In the genomic region with DNA sequence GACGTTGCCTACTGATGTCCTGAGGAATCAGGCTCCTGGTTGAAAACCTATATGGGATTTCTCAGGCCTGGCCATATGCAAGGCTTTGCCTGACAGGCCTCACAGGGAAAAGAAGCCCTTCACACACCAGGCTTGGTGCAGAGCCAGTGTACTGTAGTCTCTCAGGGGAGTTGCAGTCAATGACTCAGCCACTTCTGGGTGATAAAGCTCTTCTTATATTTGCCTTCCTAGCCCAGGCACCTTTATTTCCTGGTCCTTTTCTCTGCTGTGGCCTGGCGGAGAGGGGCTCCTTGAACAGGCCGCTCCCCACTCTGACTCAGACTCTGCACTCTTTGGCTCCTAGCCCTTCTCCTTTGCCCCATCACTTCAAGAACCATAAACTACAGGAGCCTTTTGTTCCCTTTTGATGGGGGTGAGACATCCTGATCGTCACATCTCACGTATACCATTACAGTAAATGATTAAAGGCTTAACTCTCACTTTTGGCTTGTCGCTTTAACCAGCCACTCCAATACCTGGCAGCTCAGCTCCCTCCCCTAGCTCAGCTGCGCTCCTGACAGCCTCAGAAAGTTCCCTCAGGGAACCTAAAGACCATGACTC, we compare ENCODE assay signal across 8 cellular contexts. TPM values are rescaled to one million over a fixed set of nuclear protein-coding genes. Genes with fewer than 3 reads are reported as not detected.
A peak's percentile ranks its signal among the peaks of the same experiment; 100 is the strongest.
DNase-seq lines count a peak whose midpoint lies in the region; ATAC-seq, FAIRE-seq and TF ChIP-seq lines count a peak whose summit lies in the region.

No MANE protein-coding gene starts in this region.

- peak overlapping the region; percentile 6 to 48 for H3K9ac ChIP-seq in mucosa of rectum (ENCODE audit: low read depth in 1 of 2, low read length in 2 of 2)

- WGBS in A549 (ENCODE audit: missing lambda C conversion rate): 0% methylated on average over 7 of the region's 7 CpGs

- no peak overlapping the region for H3K27ac Mint-ChIP-seq in activated CD4-positive, alpha-beta T cell treated with anti-CD3 and anti-CD28 coated beads for 36 hours

- peaks cover 7% of the 10 kb centered on the region for H3K36me3 Mint-ChIP-seq in activated CD4-positive, alpha-beta T cell treated with anti-CD3 and anti-CD28 coated beads for 36 hours (ENCODE audit: low read depth)

- intact Hi-C loops in activated CD4-positive, alpha-beta T cell treated with anti-CD3 and anti-CD28 coated beads for 36 hours (cut with DNase I, micrococcal nuclease): no loop called here

- H3K9me3 Mint-ChIP-seq in activated CD4-positive, alpha-beta T cell treated with anti-CD3 and anti-CD28 coated beads for 36 hours (ENCODE audit: low read depth): peaks cover 3% of the 10 kb centered on the region

- no peak for TF ChIP-seq POLR2A in A549 (IDR thresholded peaks at IDR 0.05; ENCODE audit: low read length)

- FAIRE-seq in A549 (lab: Jason Lieb, UNC): no peak

- peak; percentile 70 to 89; a peak in 3 of 5 replicates for TF ChIP-seq EP300 in A549 (IDR thresholded peaks at IDR 0.05)

- no peaks in the 10 kb centered on the region for H3K36me3 ChIP-seq in mucosa of rectum (ENCODE audit: control insufficient read depth in 2 of 2, insufficient read depth in 2 of 2, low read length in 2 of 2)

- no peaks in the 10 kb centered on the region for H3K4me1 Mint-ChIP-seq in activated CD4-positive, alpha-beta T cell treated with anti-CD3 and anti-CD28 coated beads for 36 hours

- CTCF ChIA-PET in A549 (lab: Yijun Ruan, JAX): no interaction called here
- CTCF ChIA-PET in activated CD4-positive, alpha-beta T cell treated with anti-CD3 and anti-CD28 coated beads for 36 hours (lab: Charles Lee): no interaction called here

- H3K27me3 Mint-ChIP-seq in activated CD4-positive, alpha-beta T cell treated with anti-CD3 and anti-CD28 coated beads for 36 hours: no peaks in the 10 kb centered on the region

- peak overlapping the region; percentile 83 for H3K4me2 ChIP-seq in A549

- H3K4me3 ChIP-seq in A549 (no peak overlapping the region), mucosa of rectum (ENCODE audit: low read length in 2 of 2) (no peak overlapping the region)

- H3K27me3 ChIP-seq in mucosa of rectum (ENCODE audit: control insufficient read depth in 2 of 2, insufficient read depth in 2 of 2, low read length in 2 of 2): no peaks in the 10 kb centered on the region

- peaks cover 4% of the 10 kb centered on the region for H3K9me3 ChIP-seq in A549
- no peaks in the 10 kb centered on the region for H3K9me3 ChIP-seq in mucosa of rectum (ENCODE audit: control insufficient read depth in 2 of 2, low read length in 2 of 2)

- peak; percentile 15 to 19; a peak in 3 of 5 replicates for TF ChIP-seq RAD21 in A549 (conservative IDR thresholded peaks at IDR 0.05 in 1 of 2, IDR thresholded peaks at IDR 0.05 in 1 of 2)

- DNase-seq in A549 (ENCODE audit: low read depth in 1 of 2, low spot score in 1 of 2): peak; percentile 83 to 99
- peak; percentile 87 for DNase-seq in NCI-H2196 (lab: John Stamatoyannopoulos, UW; ENCODE audit: unreplicated experiment)
- DNase-seq in activated CD4-positive, alpha-beta T cell treated with anti-CD3 and anti-CD28 coated beads for 36 hours: no peak
- DNase-seq in activated T-cell treated with anti-CD3 and anti-CD28 coated beads, Interleukin-2, amount 50 U/mL, for 1 hour: no peak

- POLR2A ChIA-PET in A549 (lab: Yijun Ruan, JAX): interaction anchor here (1.0 to 1.3 kb wide), 3 partner anchors 25 to 33 kb away, joined by 3 to 4 read pairs (median 3); no protein-coding TSS in a partner anchor
- POLR2A ChIA-PET in activated CD4-positive, alpha-beta T cell treated with anti-CD3 and anti-CD28 coated beads for 36 hours (lab: Charles Lee): no interaction called here

- H3K27ac ChIP-seq in A549 (peak overlapping the region; percentile 92 to 96), cingulate gyrus (ENCODE audit: low read depth, low read length) (peak overlapping the region; percentile 10), mucosa of rectum (ENCODE audit: low read depth in 2 of 2, low read length in 2 of 2) (peak overlapping the region; percentile 88 to 95)

- H3K4me1 ChIP-seq in A549: peaks cover 62% of the 10 kb centered on the region
- peaks cover 13 to 15% of the 10 kb centered on the region in 2 donors for H3K4me1 ChIP-seq in mucosa of rectum (ENCODE audit: control insufficient read depth in 2 of 2, insufficient read depth in 2 of 2, low read length in 2 of 2)

- H3K4me3 Mint-ChIP-seq in activated CD4-positive, alpha-beta T cell treated with anti-CD3 and anti-CD28 coated beads for 36 hours: no peak overlapping the region

- no peak for TF ChIP-seq CTCF in A549 (IDR thresholded peaks at IDR 0.05)

- ATAC-seq in A549 (peak; percentile 94 to 96), GM21423 (IDR thresholded peaks at IDR 0.05; ENCODE audit: unreplicated experiment) (peak; percentile 61), HG02610 (IDR thresholded peaks at IDR 0.05; ENCODE audit: unreplicated experiment) (no peak)
- ATAC-seq in activated CD4-positive, alpha-beta T cell treated with anti-CD3 and anti-CD28 coated beads for 36 hours: no peak

TF ChIP-seq in A549, 52 proteins besides CTCF, POLR2A, EP300 and RAD21 (continues in another document):
- TF ChIP-seq JUNB (IDR thresholded peaks at IDR 0.05) (peak; percentile 93), NFE2L2 (conservative IDR thresholded peaks at IDR 0.05; ENCODE audit: low read length) (peak; percentile 65; the same call in 1 of the 2 replicates), RARB (CRISPR knock-in tag; IDR thresholded peaks at IDR 0.05) (peak; percentile 51; the same call in 1 of the 2 replicates), CEBPB (IDR thresholded peaks at IDR 0.05) (0 out of 4 replicates have a peak, but pooled peaks of 1 of the 2 experiments have one; percentile 4), GATA3 (IDR thresholded peaks at IDR 0.05; ENCODE audit: borderline replicate concordance) (peak; percentile 88), NPAS2 (CRISPR knock-in tag; IDR thresholded peaks at IDR 0.05; ENCODE audit: borderline replicate concordance) (no peak), PBX3 (IDR thresholded peaks at IDR 0.05) (peak; percentile 74), MAFK (IDR thresholded peaks at IDR 0.05; ENCODE audit: partially characterized antibody) (peak; percentile 91), JUN (IDR thresholded peaks at IDR 0.05) (peak; percentile 81 to 94), FOSL2 (IDR thresholded peaks at IDR 0.05) (peak; percentile 93), FOSL2 (CRISPR knock-in tag; IDR thresholded peaks at IDR 0.05) (peak; percentile 94)
- TF ChIP-seq, protein P1, sequence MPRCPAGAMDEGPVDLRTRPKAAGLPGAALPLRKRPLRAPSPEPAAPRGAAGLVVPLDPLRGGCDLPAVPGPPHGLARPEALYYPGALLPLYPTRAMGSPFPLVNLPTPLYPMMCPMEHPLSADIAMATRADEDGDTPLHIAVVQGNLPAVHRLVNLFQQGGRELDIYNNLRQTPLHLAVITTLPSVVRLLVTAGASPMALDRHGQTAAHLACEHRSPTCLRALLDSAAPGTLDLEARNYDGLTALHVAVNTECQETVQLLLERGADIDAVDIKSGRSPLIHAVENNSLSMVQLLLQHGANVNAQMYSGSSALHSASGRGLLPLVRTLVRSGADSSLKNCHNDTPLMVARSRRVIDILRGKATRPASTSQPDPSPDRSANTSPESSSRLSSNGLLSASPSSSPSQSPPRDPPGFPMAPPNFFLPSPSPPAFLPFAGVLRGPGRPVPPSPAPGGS (IDR thresholded peaks at IDR 0.05): peak; percentile 69; the same call in 2 of the 3 replicates
- TF ChIP-seq, protein P2, sequence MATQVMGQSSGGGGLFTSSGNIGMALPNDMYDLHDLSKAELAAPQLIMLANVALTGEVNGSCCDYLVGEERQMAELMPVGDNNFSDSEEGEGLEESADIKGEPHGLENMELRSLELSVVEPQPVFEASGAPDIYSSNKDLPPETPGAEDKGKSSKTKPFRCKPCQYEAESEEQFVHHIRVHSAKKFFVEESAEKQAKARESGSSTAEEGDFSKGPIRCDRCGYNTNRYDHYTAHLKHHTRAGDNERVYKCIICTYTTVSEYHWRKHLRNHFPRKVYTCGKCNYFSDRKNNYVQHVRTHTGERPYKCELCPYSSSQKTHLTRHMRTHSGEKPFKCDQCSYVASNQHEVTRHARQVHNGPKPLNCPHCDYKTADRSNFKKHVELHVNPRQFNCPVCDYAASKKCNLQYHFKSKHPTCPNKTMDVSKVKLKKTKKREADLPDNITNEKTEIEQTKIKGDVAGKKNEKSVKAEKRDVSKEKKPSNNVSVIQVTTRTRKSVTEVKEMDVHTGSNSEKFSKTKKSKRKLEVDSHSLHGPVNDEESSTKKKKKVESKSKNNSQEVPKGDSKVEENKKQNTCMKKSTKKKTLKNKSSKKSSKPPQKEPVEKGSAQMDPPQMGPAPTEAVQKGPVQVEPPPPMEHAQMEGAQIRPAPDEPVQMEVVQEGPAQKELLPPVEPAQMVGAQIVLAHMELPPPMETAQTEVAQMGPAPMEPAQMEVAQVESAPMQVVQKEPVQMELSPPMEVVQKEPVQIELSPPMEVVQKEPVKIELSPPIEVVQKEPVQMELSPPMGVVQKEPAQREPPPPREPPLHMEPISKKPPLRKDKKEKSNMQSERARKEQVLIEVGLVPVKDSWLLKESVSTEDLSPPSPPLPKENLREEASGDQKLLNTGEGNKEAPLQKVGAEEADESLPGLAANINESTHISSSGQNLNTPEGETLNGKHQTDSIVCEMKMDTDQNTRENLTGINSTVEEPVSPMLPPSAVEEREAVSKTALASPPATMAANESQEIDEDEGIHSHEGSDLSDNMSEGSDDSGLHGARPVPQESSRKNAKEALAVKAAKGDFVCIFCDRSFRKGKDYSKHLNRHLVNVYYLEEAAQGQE (IDR thresholded peaks at IDR 0.05): no peak
- TF ChIP-seq, protein P3, sequence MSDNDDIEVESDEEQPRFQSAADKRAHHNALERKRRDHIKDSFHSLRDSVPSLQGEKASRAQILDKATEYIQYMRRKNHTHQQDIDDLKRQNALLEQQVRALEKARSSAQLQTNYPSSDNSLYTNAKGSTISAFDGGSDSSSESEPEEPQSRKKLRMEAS (IDR thresholded peaks at IDR 0.05): peak; percentile 46

RNA-seq across cellular contexts. Expression of gene DPY19L1, which starts 33.5 kb away (rescaled TPM):
- 129 and 145 TPM in 2 replicates for polyA plus RNA-seq in A549 (2011; rRNA removed)
- polyA plus RNA-seq in A549 (2012; cell fraction: cytosol; rRNA removed): 17.3 and 20.8 TPM in 2 replicates
- polyA plus RNA-seq in A549 (2012; cell fraction: nucleus; rRNA removed): 14.4 and 21.9 TPM in 2 replicates
- polyA plus RNA-seq in A549 (2017; fragmentation: RNase III; extraction: RNeasy Plus Mini Kit Qiagen cat#74134 plus additional on column Dnase treatment): 47.5 to 53.6 TPM (median 52.0 TPM) in 3 replicates
- 50.2 and 51.8 TPM in 2 replicates for polyA minus RNA-seq in A549 (2011; rRNA and poly(A)+ RNA removed)
- 1 to 10 TPM; 6.9 to 8.1 TPM for total RNA-seq in activated CD4-positive, alpha-beta T cell treated with anti-CD3 and anti-CD28 coated beads for 36 hours

Comparison
In these comparisons a context has a peak if more than half of its experiments do, and no peak if none do; other contexts are left out.
1. ATAC-seq: peak in A549 (2 of 2) and GM21423 (single experiment); none in activated CD4-positive, alpha-beta T cell treated with anti-CD3 and anti-CD28 coated beads for 36 hours (single experiment) and HG02610 (single experiment).
2. DNase-seq: peak in A549 (2 of 2) and NCI-H2196 (single experiment); none in activated CD4-positive, alpha-beta T cell treated with anti-CD3 and anti-CD28 coated beads for 36 hours (single experiment) and activated T-cell treated with anti-CD3 and anti-CD28 coated beads, Interleukin-2, amount 50 U/mL, for 1 hour (single experiment).
3. H3K27ac ChIP-seq: peak in every context shown above with its lines; median percentile 94 in A549; 92 in mucosa of rectum; 10 in cingulate gyrus.